In the genomic region with DNA sequence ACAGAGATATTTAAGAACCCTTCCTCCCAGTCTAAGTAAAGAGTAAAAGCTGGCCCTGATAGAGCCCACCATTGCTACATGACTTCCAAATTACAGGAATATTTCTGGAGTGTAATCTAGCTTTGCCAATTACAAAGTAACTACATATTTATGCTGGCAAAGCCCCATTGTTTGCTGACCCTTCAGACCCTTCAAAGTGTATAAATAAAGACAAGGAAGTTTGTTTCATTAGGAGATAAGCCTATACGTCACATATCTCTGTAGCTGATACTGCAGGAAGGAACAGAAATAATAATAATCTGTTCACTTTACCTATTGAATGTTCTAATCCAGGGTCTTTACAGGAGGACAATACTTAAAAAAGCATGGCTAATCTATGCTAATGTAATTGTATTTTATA, we compare ENCODE assay signal across 7 cellular contexts.
"Had no signal": no experiment of that assay in that cellular context is flagged by ENCODE, and none has a peak within 500 bp of the region (broad histone marks: within the 10 kb centered on the region; RNA-seq: fewer than 3 reads in every experiment).

No MANE protein-coding gene starts in this region.

- H3K4me3 ChIP-seq: K562 had no signal

- FAIRE-seq: HepG2, HTR-8/SVneo had no signal

- H3K27ac ChIP-seq: HL-60 had no signal

- ATAC-seq: HepG2, K562 had no signal

- DNase-seq: IMR-90, KBM-7, KG1 had no signal
